22 cellular contexts compared by ENCODE assay signal in the genomic region with DNA sequence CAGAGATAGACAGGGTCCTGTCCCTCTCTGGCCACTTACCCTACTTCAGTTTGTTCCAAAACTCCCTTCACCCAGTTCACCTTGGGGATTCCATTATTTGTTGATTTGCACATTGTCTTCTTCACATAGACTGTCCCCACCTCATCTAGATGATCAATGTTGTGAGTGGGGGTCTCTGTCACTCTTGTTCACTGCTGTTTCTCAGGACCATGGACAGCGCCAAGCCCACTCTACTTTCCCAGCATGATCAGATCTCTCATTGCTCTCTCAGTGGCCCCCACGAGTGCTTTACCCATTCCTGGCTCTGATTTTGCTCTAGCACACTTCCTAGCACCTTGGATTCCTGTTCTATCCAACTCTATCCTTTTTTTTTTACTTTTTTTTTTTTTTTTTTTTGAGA. TPM values are rescaled to one million over a fixed set of nuclear protein-coding genes. Genes with fewer than 3 reads are reported as not detected.
DNase-seq lines count a peak whose midpoint lies in the region; ATAC-seq and TF ChIP-seq lines count a peak whose summit lies in the region.
"Had no signal": no experiment of that assay in that cellular context is flagged by ENCODE, and none has a peak within 500 bp of the region (broad histone marks: within the 10 kb centered on the region; RNA-seq: fewer than 3 reads in every experiment).

No MANE protein-coding gene starts in this region.

- no peaks in the 10 kb centered on the region for H3K4me1 Mint-ChIP-seq in GM23338
- no peaks in the 10 kb centered on the region for H3K4me1 Mint-ChIP-seq in endodermal cell
- no peaks in the 10 kb centered on the region for H3K4me1 Mint-ChIP-seq in neural crest cell
- peaks cover 9% of the 10 kb centered on the region for H3K4me1 Mint-ChIP-seq in glutamatergic neuron (ENCODE audit: low read depth, unreplicated experiment)
- H3K4me1 Mint-ChIP-seq: CD14-positive monocyte had no signal

- H3K27ac ChIP-seq in GM23338 (ENCODE audit: low read depth) (no peak overlapping the region), endodermal cell (ENCODE audit: low read depth, low read length) (no peak overlapping the region)

- H3K27me3 Mint-ChIP-seq in GM23338 (ENCODE audit: insufficient read depth, low read depth, poor library complexity) (peaks cover 4% of the 10 kb centered on the region), endodermal cell (ENCODE audit: insufficient read depth) (peaks cover 82% of the 10 kb centered on the region), neural crest cell (ENCODE audit: low read depth) (peaks cover 62% of the 10 kb centered on the region), glutamatergic neuron (ENCODE audit: unreplicated experiment) (peaks cover 13% of the 10 kb centered on the region)

- H3K4me3 ChIP-seq in GM23338 (no peak overlapping the region), NB4 (ENCODE audit: low read depth, low read length) (no peak overlapping the region), endodermal cell (ENCODE audit: low read length) (no peak overlapping the region)
- H3K4me3 ChIP-seq: MG63 had no signal

- no peak overlapping the region for H2AFZ ChIP-seq in GM23338

- WGBS in endodermal cell (ENCODE audit: insufficient coverage in 1 of 2, insufficient read length in 1 of 2), 2 experiments: 55 to 80% methylated on average over 1 to 2 of the region's 2 CpGs

- H3K4me2 ChIP-seq in GM23338: no peak overlapping the region

- H3K4me3 Mint-ChIP-seq in GM23338 (no peak overlapping the region), endodermal cell (no peak overlapping the region), neural crest cell (no peak overlapping the region), glutamatergic neuron (ENCODE audit: unreplicated experiment) (no peak overlapping the region)
- H3K4me3 Mint-ChIP-seq: CD14-positive monocyte had no signal

- H3K27ac Mint-ChIP-seq in GM23338: no peak overlapping the region
- no peak overlapping the region for H3K27ac Mint-ChIP-seq in endodermal cell
- no peak overlapping the region for H3K27ac Mint-ChIP-seq in neural crest cell (ENCODE audit: unreplicated experiment)
- H3K27ac Mint-ChIP-seq in glutamatergic neuron (ENCODE audit: unreplicated experiment): no peak overlapping the region

- no peak for TF ChIP-seq POLR2A in NB4 (IDR thresholded peaks at IDR 0.05; ENCODE audit: extremely low read depth, insufficient read length)

- H3K9me3 Mint-ChIP-seq in GM23338 (no peaks in the 10 kb centered on the region; the same call in 1 of the 3 replicates), endodermal cell (no peaks in the 10 kb centered on the region), neural crest cell (no peaks in the 10 kb centered on the region), glutamatergic neuron (ENCODE audit: unreplicated experiment) (peaks cover 2% of the 10 kb centered on the region)

- no peaks in the 10 kb centered on the region for H3K36me3 ChIP-seq in GM23338 (ENCODE audit: insufficient read depth)
- H3K36me3 ChIP-seq in endodermal cell (ENCODE audit: control insufficient read depth, insufficient read depth, low read length): no peaks in the 10 kb centered on the region
- H3K36me3 ChIP-seq: MG63 had no signal

- H3F3A ChIP-seq in GM23338 (replicated peaks; ENCODE audit: low read depth): no peaks in the 10 kb centered on the region

- no peaks in the 10 kb centered on the region for H3K79me2 ChIP-seq in GM23338 (replicated peaks; ENCODE audit: insufficient read depth)

- H3K4me1 ChIP-seq in GM23338 (ENCODE audit: insufficient read depth) (no peaks in the 10 kb centered on the region), endodermal cell (ENCODE audit: control insufficient read depth, insufficient read depth, low read length) (no peaks in the 10 kb centered on the region)

- ATAC-seq in GM23338: peak; percentile 39; the same call in 1 of the 3 replicates
- no peak for ATAC-seq in GM19463 (IDR thresholded peaks at IDR 0.05; ENCODE audit: unreplicated experiment)

- no peak overlapping the region for H3K9ac ChIP-seq in endodermal cell (ENCODE audit: extremely low read depth, low read length, poor library complexity, severe bottlenecking)

- H3K27me3 ChIP-seq in GM23338 (ENCODE audit: insufficient read depth) (0 out of 2 replicates have a peak, but pooled peaks cover 3% of the 10 kb centered on the region), endodermal cell (ENCODE audit: control insufficient read depth, insufficient read depth, low read length, poor library complexity, severe bottlenecking) (peaks cover 85% of the 10 kb centered on the region)

- H4K20me1 ChIP-seq in GM23338 (replicated peaks; ENCODE audit: insufficient read depth): peaks cover 3% of the 10 kb centered on the region

- H3K36me3 Mint-ChIP-seq in GM23338 (ENCODE audit: low read depth) (no peaks in the 10 kb centered on the region), endodermal cell (ENCODE audit: low read depth) (no peaks in the 10 kb centered on the region), neural crest cell (ENCODE audit: low read depth) (no peaks in the 10 kb centered on the region), glutamatergic neuron (ENCODE audit: unreplicated experiment) (peaks cover 9% of the 10 kb centered on the region)
- H3K36me3 Mint-ChIP-seq: CD14-positive monocyte had no signal

- H3K9me2 ChIP-seq in GM23338 (ENCODE audit: insufficient read depth): 0 out of 2 replicates have a peak, but pooled peaks cover 9% of the 10 kb centered on the region

- TF ChIP-seq CTCF in GM23338 (conservative IDR thresholded peaks at IDR 0.05; ENCODE audit: low read depth in 2 of 2) (no peak), NB4 (IDR thresholded peaks at IDR 0.05; ENCODE audit: low read depth, low read length) (no peak), endodermal cell (conservative IDR thresholded peaks at IDR 0.05) (no peak), neural crest cell (conservative IDR thresholded peaks at IDR 0.05) (no peak), glutamatergic neuron (IDR thresholded peaks at IDR 0.05; ENCODE audit: partially characterized antibody, unreplicated experiment) (no peak)

- peak; percentile 56 for DNase-seq in GM23338 (ENCODE audit: low spot score)
- peak; percentile 2 for DNase-seq in NB4 (ENCODE audit: low read depth)
- DNase-seq in endodermal cell: peak; percentile 80
- DNase-seq in neural crest cell (ENCODE audit: low read depth, low spot score): peak; percentile 26
- DNase-seq in NCI-H2107 treated with DMSO at 0.1 percent for 48 hours (lab: John Stamatoyannopoulos, UW; ENCODE audit: unreplicated experiment): no peak
- no peak for DNase-seq in glutamatergic neuron
- no peak for DNase-seq in cortex of kidney (lab: John Stamatoyannopoulos, UW)
- DNase-seq: ACHN, AML-193, DMS 273 treated with DMSO at 0.1 percent for 48 hours, EL, Karpas-422, MG63, NCI-H1105 treated with DMSO at 0.1 percent for 48 hours, NCI-H1694 treated with DMSO at 0.1 percent for 48 hours, NCI-H2107, NCI-H345, NCI-H526 treated with DMSO at 0.1 percent for 48 hours, SHP77 treated with DMSO at 0.1 percent for 48 hours had no signal

- H3K9me3 ChIP-seq in endodermal cell (ENCODE audit: control insufficient read depth, low read length): no peaks in the 10 kb centered on the region
- H3K9me3 ChIP-seq: MG63 had no signal

TF ChIP-seq in GM23338, 12 proteins besides CTCF, POLR2A, EP300 and RAD21 (continues in another document):
- TF ChIP-seq JUNB (IDR thresholded peaks at IDR 0.05; ENCODE audit: unreplicated experiment) (no peak), EZH2phosphoT487 (IDR thresholded peaks at IDR 0.05; ENCODE audit: unreplicated experiment) (no peak), ZNF114 (CRISPR knock-in tag; IDR thresholded peaks at IDR 0.05) (no peak)
- TF ChIP-seq, protein P1, sequence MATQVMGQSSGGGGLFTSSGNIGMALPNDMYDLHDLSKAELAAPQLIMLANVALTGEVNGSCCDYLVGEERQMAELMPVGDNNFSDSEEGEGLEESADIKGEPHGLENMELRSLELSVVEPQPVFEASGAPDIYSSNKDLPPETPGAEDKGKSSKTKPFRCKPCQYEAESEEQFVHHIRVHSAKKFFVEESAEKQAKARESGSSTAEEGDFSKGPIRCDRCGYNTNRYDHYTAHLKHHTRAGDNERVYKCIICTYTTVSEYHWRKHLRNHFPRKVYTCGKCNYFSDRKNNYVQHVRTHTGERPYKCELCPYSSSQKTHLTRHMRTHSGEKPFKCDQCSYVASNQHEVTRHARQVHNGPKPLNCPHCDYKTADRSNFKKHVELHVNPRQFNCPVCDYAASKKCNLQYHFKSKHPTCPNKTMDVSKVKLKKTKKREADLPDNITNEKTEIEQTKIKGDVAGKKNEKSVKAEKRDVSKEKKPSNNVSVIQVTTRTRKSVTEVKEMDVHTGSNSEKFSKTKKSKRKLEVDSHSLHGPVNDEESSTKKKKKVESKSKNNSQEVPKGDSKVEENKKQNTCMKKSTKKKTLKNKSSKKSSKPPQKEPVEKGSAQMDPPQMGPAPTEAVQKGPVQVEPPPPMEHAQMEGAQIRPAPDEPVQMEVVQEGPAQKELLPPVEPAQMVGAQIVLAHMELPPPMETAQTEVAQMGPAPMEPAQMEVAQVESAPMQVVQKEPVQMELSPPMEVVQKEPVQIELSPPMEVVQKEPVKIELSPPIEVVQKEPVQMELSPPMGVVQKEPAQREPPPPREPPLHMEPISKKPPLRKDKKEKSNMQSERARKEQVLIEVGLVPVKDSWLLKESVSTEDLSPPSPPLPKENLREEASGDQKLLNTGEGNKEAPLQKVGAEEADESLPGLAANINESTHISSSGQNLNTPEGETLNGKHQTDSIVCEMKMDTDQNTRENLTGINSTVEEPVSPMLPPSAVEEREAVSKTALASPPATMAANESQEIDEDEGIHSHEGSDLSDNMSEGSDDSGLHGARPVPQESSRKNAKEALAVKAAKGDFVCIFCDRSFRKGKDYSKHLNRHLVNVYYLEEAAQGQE (IDR thresholded peaks at IDR 0.05; ENCODE audit: unreplicated experiment): peak; percentile 89

RNA-seq across cellular contexts. Expression of a gene that starts 45.4 kb away (rescaled TPM):
- 15.6 and 17.9 TPM in 2 replicates for total RNA-seq in GM23338 (2014; rRNA removed; shearing (Covaris generic))
- 14.5 and 15.7 TPM in 2 replicates for polyA plus RNA-seq in GM23338 (2016; fragmentation: Nextera tagmentation; extraction: Ambion mirVana)
- total RNA-seq in endodermal cell (1 to 10 TPM; 1.3 to 1.7 TPM), neural crest cell (0.35 TPM in 1 of 2 replicates, not detected in the other), glutamatergic neuron (ENCODE audit: unreplicated experiment) (1.3 TPM)
- polyA plus RNA-seq in endodermal cell (2013, experiment 1 of 2): 2.9 TPM
- polyA plus RNA-seq in endodermal cell (2013, experiment 2 of 2): 1.7 TPM
- total RNA-seq: RPMI7951 had no signal
- polyA plus RNA-seq: CD14-positive monocyte had no signal

Comparison
In these comparisons a context has a peak if more than half of its experiments do, and no peak if none do; other contexts are left out.
1. DNase-seq: peak in GM23338 (single experiment), NB4 (single experiment), endodermal cell (single experiment) and neural crest cell (single experiment); none in NCI-H2107 treated with DMSO at 0.1 percent for 48 hours (single experiment), glutamatergic neuron (single experiment) and cortex of kidney (single experiment).